Comparison of ENCODE assay signal across 18 cellular contexts in genomic region chr17:45575126-45575885, GRCh38.
DNase-seq lines count a peak whose midpoint lies in the region; ATAC-seq and TF ChIP-seq lines count a peak whose summit lies in the region.
"Had no signal": no experiment of that assay in that cellular context is flagged by ENCODE, and none has a peak within 500 bp of the region (broad histone marks: within the 10 kb centered on the region; RNA-seq: fewer than 3 reads in every experiment).

No MANE protein-coding gene starts in this region.

- no peaks in the 10 kb centered on the region for H3K27me3 Mint-ChIP-seq in chondrocyte (ENCODE audit: low read depth)
- H3K27me3 Mint-ChIP-seq: natural killer cell treated with Interleukin-12 subunit alpha and Interleukin-12 subunit beta and Interleukin-15 and Interleukin-18, amount 100 ng/mL, for 72 hours had no signal

- H3K27ac Mint-ChIP-seq in chondrocyte (ENCODE audit: unreplicated experiment) = peak overlapping the region; percentile 83
- H3K27ac Mint-ChIP-seq in stimulated activated effector memory CD8-positive, alpha-beta T cell treated with anti-CD3 and anti-CD28 coated beads, Interleukin-12 subunit alpha, Interleukin-12 subunit beta, amount 100 ng/mL, for 72 hours = no peak overlapping the region

- H3K36me3 Mint-ChIP-seq in chondrocyte (ENCODE audit: low read depth) = no peaks in the 10 kb centered on the region
- H3K36me3 Mint-ChIP-seq in stimulated activated effector memory CD8-positive, alpha-beta T cell treated with anti-CD3 and anti-CD28 coated beads, Interleukin-12 subunit alpha, Interleukin-12 subunit beta, amount 100 ng/mL, for 72 hours = peaks cover 7% of the 10 kb centered on the region
- H3K36me3 Mint-ChIP-seq: natural killer cell treated with Interleukin-12 subunit alpha and Interleukin-12 subunit beta and Interleukin-15 and Interleukin-18, amount 100 ng/mL, for 72 hours had no signal

- TF ChIP-seq CTCF in GM12865 (IDR thresholded peaks at IDR 0.05; ENCODE audit: insufficient read depth, low read depth, low read length, missing control alignments) (no peak), chondrocyte (IDR thresholded peaks at IDR 0.05) (no peak)

- H3K9me3 Mint-ChIP-seq in chondrocyte (ENCODE audit: low read depth) = no peaks in the 10 kb centered on the region
- H3K9me3 Mint-ChIP-seq in stimulated activated effector memory CD8-positive, alpha-beta T cell treated with anti-CD3 and anti-CD28 coated beads, Interleukin-12 subunit alpha, Interleukin-12 subunit beta, amount 100 ng/mL, for 72 hours = no peaks in the 10 kb centered on the region
- H3K9me3 Mint-ChIP-seq: activated T-cell treated with anti-CD3 and anti-CD28 coated beads, Interleukin-2, amount 50 U/mL, for 4 hours; natural killer cell treated with Interleukin-12 subunit alpha and Interleukin-12 subunit beta and Interleukin-15 and Interleukin-18, amount 100 ng/mL, for 72 hours had no signal

- peaks cover 38% of the 10 kb centered on the region for H3K4me1 Mint-ChIP-seq in chondrocyte (ENCODE audit: low read depth)
- H3K4me1 Mint-ChIP-seq in stimulated activated effector memory CD8-positive, alpha-beta T cell treated with anti-CD3 and anti-CD28 coated beads, Interleukin-12 subunit alpha, Interleukin-12 subunit beta, amount 100 ng/mL, for 72 hours = peaks cover 48% of the 10 kb centered on the region

- H3K4me3 Mint-ChIP-seq in chondrocyte (ENCODE audit: unreplicated experiment) = peak overlapping the region; percentile 2
- H3K4me3 Mint-ChIP-seq in stimulated activated effector memory CD8-positive, alpha-beta T cell treated with anti-CD3 and anti-CD28 coated beads, Interleukin-12 subunit alpha, Interleukin-12 subunit beta, amount 100 ng/mL, for 72 hours = no peak overlapping the region
- H3K4me3 Mint-ChIP-seq: activated T-cell treated with anti-CD3 and anti-CD28 coated beads, Interleukin-2, amount 50 U/mL, for 4 hours; natural killer cell treated with Interleukin-12 subunit alpha and Interleukin-12 subunit beta and Interleukin-15 and Interleukin-18, amount 100 ng/mL, for 72 hours had no signal

- peak; percentile 54 for DNase-seq in GM12865 (ENCODE audit: low read depth)
- DNase-seq in chondrocyte (ENCODE audit: low spot score) = no peak
- DNase-seq in stimulated activated effector memory CD8-positive, alpha-beta T cell treated with anti-CD3 and anti-CD28 coated beads, Interleukin-12 subunit alpha, Interleukin-12 subunit beta, amount 100 ng/mL, for 72 hours (ENCODE audit: low spot score in 2 of 2) = no peak
- DNase-seq in left cardiac atrium = no peak
- no peak for DNase-seq in HT-29 (ENCODE audit: low spot score)
- no peak for DNase-seq in GOT3 (lab: John Stamatoyannopoulos, UW)
- DNase-seq: activated T-cell treated with anti-CD3 and anti-CD28 coated beads, Interleukin-2, amount 50 U/mL, for 4 hours; amniotic stem cell; C1 segment of cervical spinal cord; DMS79; NCI-H146; NCI-H524; SHP77 treated with DMSO at 0.1 percent for 48 hours; T1000 had no signal

- no peak overlapping the region for H3K4me3 ChIP-seq in GM12865 (ENCODE audit: low read depth, low read length)
- H3K4me3 ChIP-seq: suprapubic skin had no signal

- intact Hi-C loops in left cardiac atrium (cut with DNase I) = no loop called here

- ATAC-seq in HG03432 (IDR thresholded peaks at IDR 0.05; ENCODE audit: unreplicated experiment) (peak; percentile 44), left cardiac atrium (no peak)
- ATAC-seq in stimulated activated effector memory CD8-positive, alpha-beta T cell treated with anti-CD3 and anti-CD28 coated beads, Interleukin-12 subunit alpha, Interleukin-12 subunit beta, amount 100 ng/mL, for 72 hours = peak; percentile 52
- ATAC-seq: activated T-cell treated with anti-CD3 and anti-CD28 coated beads, Interleukin-2, amount 50 U/mL, for 4 hours; HCT116 had no signal

Comparison
In these comparisons a context has a peak if more than half of its experiments do, and no peak if none do; other contexts are left out.
1. ATAC-seq: peak in HG03432 (single experiment) and stimulated activated effector memory CD8-positive, alpha-beta T cell treated with anti-CD3 and anti-CD28 coated beads, Interleukin-12 subunit alpha, Interleukin-12 subunit beta, amount 100 ng/mL, for 72 hours (single experiment); none in left cardiac atrium (0 of 2).